8 cellular contexts compared by ENCODE assay signal in the genomic region with DNA sequence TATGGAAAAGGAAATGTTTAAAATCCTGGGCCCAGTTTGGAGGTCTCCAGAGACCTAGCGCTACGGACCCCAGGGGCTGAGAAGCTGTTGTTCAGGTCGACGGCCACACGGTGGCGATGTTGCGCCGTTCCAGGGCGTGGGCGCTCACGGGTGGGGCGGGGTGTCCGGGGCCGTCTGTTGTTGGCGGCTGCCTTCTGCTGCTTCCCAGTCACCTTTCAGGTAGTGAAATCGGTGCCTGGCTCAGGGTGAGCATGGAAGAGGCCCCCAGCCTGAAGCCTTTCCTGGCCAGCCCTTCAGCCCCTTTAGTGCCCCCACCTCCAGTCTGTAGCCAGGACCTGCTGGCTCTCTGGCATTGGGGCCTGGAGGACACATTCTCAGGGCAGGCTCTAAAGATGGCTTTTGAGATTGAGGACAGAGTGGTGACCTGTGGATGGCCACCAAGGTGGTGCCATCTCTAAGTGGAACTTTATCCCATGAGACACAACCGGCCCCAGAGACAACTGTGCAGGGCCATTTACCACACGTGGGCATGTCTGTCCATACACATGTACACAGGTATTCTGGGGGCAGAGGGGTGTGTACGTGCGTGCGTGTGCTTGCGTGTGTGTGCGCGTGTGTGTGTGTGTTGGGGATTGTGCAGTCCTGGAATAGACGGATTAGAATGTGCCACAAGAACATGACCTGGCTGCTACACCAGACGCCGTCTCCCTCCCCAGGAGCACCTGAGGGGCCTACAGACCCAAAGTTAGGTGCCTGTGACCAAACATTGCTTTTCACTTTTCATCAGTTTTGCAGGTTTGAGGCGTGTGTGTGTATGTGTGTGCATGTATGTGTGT. TPM values are rescaled to one million over a fixed set of nuclear protein-coding genes. Genes with fewer than 3 reads are reported as not detected.
A peak's percentile ranks its signal among the peaks of the same experiment; 100 is the strongest.
DNase-seq lines count a peak whose midpoint lies in the region; ATAC-seq and TF ChIP-seq lines count a peak whose summit lies in the region.

No MANE protein-coding gene starts in this region.

- H3K9ac ChIP-seq in KMS-11: no peak overlapping the region
- H3K9ac ChIP-seq in smooth muscle cell (ENCODE audit: low read depth): no peak overlapping the region

- TF ChIP-seq CTCF in KMS-11 (conservative IDR thresholded peaks at IDR 0.05; ENCODE audit: low read depth, low read length) (peak; percentile 89), smooth muscle cell (IDR thresholded peaks at IDR 0.05; ENCODE audit: borderline replicate concordance, insufficient read depth, poor library complexity, severe bottlenecking) (peak; percentile 97)

- H3K4me1 ChIP-seq in KMS-11 (ENCODE audit: low read depth, poor library complexity, severe bottlenecking) (peaks cover 4% of the 10 kb centered on the region), smooth muscle cell (ENCODE audit: low read depth) (no peaks in the 10 kb centered on the region)

- peaks cover 3% of the 10 kb centered on the region for H3K27me3 Mint-ChIP-seq in T-helper 2 cell treated with Interferon-gamma antibody and Interleukin-4, amounts not matched to agents 5 μg/mL and 100 μg/mL, for 36 hours (ENCODE audit: low read depth)

- no peak overlapping the region for H3K4me2 ChIP-seq in KMS-11
- H3K4me2 ChIP-seq in smooth muscle cell: peak overlapping the region; percentile 30

- H3K79me2 ChIP-seq in KMS-11 (ENCODE audit: insufficient read depth, low read depth): no peaks in the 10 kb centered on the region
- H3K79me2 ChIP-seq in smooth muscle cell (ENCODE audit: low read depth): no peaks in the 10 kb centered on the region

- no peaks in the 10 kb centered on the region for H3K27me3 ChIP-seq in KMS-11 (ENCODE audit: insufficient read depth, low read depth)
- H3K27me3 ChIP-seq in smooth muscle cell (ENCODE audit: low read depth): peaks cover 63% of the 10 kb centered on the region

- no peaks in the 10 kb centered on the region for H3K36me3 Mint-ChIP-seq in T-helper 2 cell treated with Interferon-gamma antibody and Interleukin-4, amounts not matched to agents 5 μg/mL and 100 μg/mL, for 36 hours (ENCODE audit: low read depth)

- H4K20me1 ChIP-seq in KMS-11 (ENCODE audit: insufficient read depth) (no peaks in the 10 kb centered on the region), smooth muscle cell (ENCODE audit: low read depth) (no peaks in the 10 kb centered on the region)

- WGBS in smooth muscle cell (ENCODE audit: low lambda C conversion rate): 41% methylated on average over 28 of the region's 28 CpGs

- H3K36me3 ChIP-seq in KMS-11 (ENCODE audit: insufficient read depth): no peaks in the 10 kb centered on the region
- H3K36me3 ChIP-seq in smooth muscle cell (ENCODE audit: low read depth): no peaks in the 10 kb centered on the region

- no peaks in the 10 kb centered on the region for H3F3A ChIP-seq in smooth muscle cell (ENCODE audit: low read depth)

- H3K4me3 Mint-ChIP-seq in T-helper 2 cell treated with Interferon-gamma antibody and Interleukin-4, amounts not matched to agents 5 μg/mL and 100 μg/mL, for 36 hours: no peak overlapping the region

- no peaks in the 10 kb centered on the region for H3K9me3 ChIP-seq in smooth muscle cell (replicated peaks; ENCODE audit: low read depth)

- no peak overlapping the region for H3K4me3 ChIP-seq in KMS-11 (IDR thresholded peaks at IDR 0.05; ENCODE audit: insufficient read depth, low read depth, low read length)
- no peak overlapping the region for H3K4me3 ChIP-seq in smooth muscle cell

- no peaks in the 10 kb centered on the region for H3K4me1 Mint-ChIP-seq in T-helper 2 cell treated with Interferon-gamma antibody and Interleukin-4, amounts not matched to agents 5 μg/mL and 100 μg/mL, for 36 hours (ENCODE audit: low read depth)

- no peak overlapping the region for H3K27ac Mint-ChIP-seq in T-helper 2 cell treated with Interferon-gamma antibody and Interleukin-4, amounts not matched to agents 5 μg/mL and 100 μg/mL, for 36 hours

- H2AFZ ChIP-seq in KMS-11 (ENCODE audit: low read depth) (no peak overlapping the region), smooth muscle cell (ENCODE audit: low read depth) (no peak overlapping the region)

- H3K9me3 Mint-ChIP-seq in T-helper 2 cell treated with Interferon-gamma antibody and Interleukin-4, amounts not matched to agents 5 μg/mL and 100 μg/mL, for 36 hours: no peaks in the 10 kb centered on the region

- DNase-seq in DMS53 treated with DMSO at 0.1 percent for 48 hours (lab: John Stamatoyannopoulos, UW; ENCODE audit: unreplicated experiment): peak; percentile 36
- peak; percentile 59 for DNase-seq in T-helper 2 cell treated with Interferon-gamma antibody and Interleukin-4, amounts not matched to agents 5 μg/mL and 100 μg/mL, for 36 hours (ENCODE audit: low spot score)
- peak in 39 of 56 donors; percentile 10 to 75 (median 42) for DNase-seq in amygdala (lab: John Stamatoyannopoulos, UW)
- DNase-seq in hippocampal formation (lab: John Stamatoyannopoulos, UW): peak; percentile 19 to 48
- peak; percentile 25 for DNase-seq in smooth muscle cell (lab: John Stamatoyannopoulos, UW; ENCODE audit: unreplicated experiment)

- peak; percentile 73 for ATAC-seq in GM21526 (IDR thresholded peaks at IDR 0.05; ENCODE audit: low FRiP score, unreplicated experiment)
- no peak for ATAC-seq in GM18858 (IDR thresholded peaks at IDR 0.05; ENCODE audit: unreplicated experiment)

- no peak overlapping the region for H3K27ac ChIP-seq in KMS-11
- H3K27ac ChIP-seq in smooth muscle cell (ENCODE audit: low read depth): no peak overlapping the region

RNA-seq across cellular contexts. Expression of a gene that starts 53.8 kb away (rescaled TPM):
- total RNA-seq in smooth muscle cell: 7.7 and 9.4 TPM in 2 replicates
- polyA plus RNA-seq in smooth muscle cell: 2.4 and 16.2 TPM in 2 replicates
